In the genomic region with DNA sequence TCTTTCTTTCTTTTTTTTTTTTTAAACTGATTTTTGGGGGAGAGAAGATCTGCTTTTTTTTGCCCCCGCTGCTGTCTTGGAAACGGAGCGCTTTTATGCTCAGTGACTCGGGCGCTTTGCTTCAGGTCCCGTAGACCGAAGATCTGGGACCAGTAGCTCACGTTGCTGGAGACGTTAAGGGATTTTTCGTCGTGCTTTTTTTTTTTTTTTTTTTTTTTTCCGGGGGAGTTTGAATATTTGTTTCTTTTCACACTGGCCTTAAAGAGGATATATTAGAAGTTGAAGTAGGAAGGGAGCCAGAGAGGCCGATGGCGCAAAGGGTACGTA, we compare ENCODE assay signal across 8 cellular contexts. TPM values are rescaled to one million over a fixed set of nuclear protein-coding genes. Genes with fewer than 3 reads are reported as not detected.
A peak's percentile ranks its signal among the peaks of the same experiment; 100 is the strongest.
DNase-seq lines count a peak whose midpoint lies in the region; ATAC-seq and TF ChIP-seq lines count a peak whose summit lies in the region.

No MANE protein-coding gene starts in this region.

- H3K27me3 Mint-ChIP-seq in Caco-2 (ENCODE audit: insufficient read depth, unreplicated experiment) (no peaks in the 10 kb centered on the region), osteocyte (ENCODE audit: unreplicated experiment) (peaks cover 91% of the 10 kb centered on the region)

- ATAC-seq in HG03039 (IDR thresholded peaks at IDR 0.05; ENCODE audit: unreplicated experiment) = no peak

- peak overlapping the region; percentile 99 for H2AFZ ChIP-seq in OCI-LY7 (ENCODE audit: low read length)

- BruUV-seq in Caco-2 (replicated peaks; lab: Mats Ljungman, UMichigan) (no TSS peak), OCI-LY7 (replicated peaks; lab: Mats Ljungman, UMichigan) (no TSS peak)

- H3K27ac ChIP-seq in OCI-LY7 (ENCODE audit: low read depth, low read length, poor library complexity, severe bottlenecking) = peak overlapping the region; percentile 60
- peak overlapping the region; percentile 94 to 97 for H3K27ac ChIP-seq in esophagus (ENCODE audit: low read depth in 2 of 2, low read length in 1 of 2)

- CTCF ChIA-PET in Caco-2 (lab: Charles Lee) = interaction anchor here (0.6 to 0.7 kb wide), 3 partner anchors 320 to 1674 kb away, joined by 3 to 9 read pairs (median 4); no protein-coding TSS in a partner anchor
- CTCF ChIA-PET in OCI-LY7 (lab: Charles Lee; ENCODE audit: unreplicated experiment) = no interaction called here

- no peaks in the 10 kb centered on the region for H3K9me3 Mint-ChIP-seq in Caco-2 (ENCODE audit: unreplicated experiment)
- H3K9me3 Mint-ChIP-seq in osteocyte (ENCODE audit: unreplicated experiment) = no peaks in the 10 kb centered on the region

- intact Hi-C loops in Caco-2 (cut with micrococcal nuclease; ENCODE audit: unreplicated experiment) (loop anchor here (1.0 to 10.0 kb wide), 6 partner anchors 93 to 1599 kb away; a partner anchor contains a TSS), OCI-LY7 (cut with micrococcal nuclease; ENCODE audit: unreplicated experiment) (loop anchor here (2.0 to 10.0 kb wide), 4 partner anchors 129 to 1599 kb away; no protein-coding TSS in a partner anchor)

- H3K4me1 Mint-ChIP-seq in Caco-2 (ENCODE audit: low read depth, unreplicated experiment) (peaks cover 14% of the 10 kb centered on the region), osteocyte (ENCODE audit: unreplicated experiment) (peaks cover 38% of the 10 kb centered on the region)

- peaks cover 10% of the 10 kb centered on the region for H3K4me1 ChIP-seq in Caco-2
- H3K4me1 ChIP-seq in OCI-LY7 (ENCODE audit: insufficient read depth, low read length, poor library complexity, severe bottlenecking) = peaks cover 25% of the 10 kb centered on the region
- no peaks in the 10 kb centered on the region for H3K4me1 ChIP-seq in esophagus (ENCODE audit: control insufficient read depth in 2 of 2, insufficient read depth in 2 of 2, low read length in 1 of 2)

- H3K9me2 ChIP-seq in OCI-LY7 (ENCODE audit: insufficient read depth, low read length) = no peaks in the 10 kb centered on the region

- no peaks in the 10 kb centered on the region for H3K79me2 ChIP-seq in OCI-LY7 (ENCODE audit: insufficient read depth, low read depth, low read length)

- no peak for DNase-seq in Caco-2
- DNase-seq in OCI-LY7 (ENCODE audit: low spot score) = no peak
- DNase-seq in osteocyte (ENCODE audit: extremely low spot score, unreplicated experiment) = no peak
- no peak for DNase-seq in AG20443 (ENCODE audit: low spot score)
- no peak for DNase-seq in DMS153 (lab: John Stamatoyannopoulos, UW)
- DNase-seq in activated CD4-positive, alpha-beta T cell treated with anti-CD3 and anti-CD28 coated beads for 4 hours = no peak

- peaks cover 13% of the 10 kb centered on the region for H3K36me3 Mint-ChIP-seq in Caco-2 (ENCODE audit: insufficient read depth, unreplicated experiment)
- no peaks in the 10 kb centered on the region for H3K36me3 Mint-ChIP-seq in osteocyte (ENCODE audit: unreplicated experiment)

- no peaks in the 10 kb centered on the region for H4K20me1 ChIP-seq in OCI-LY7 (ENCODE audit: insufficient read depth, low read length)

- peak overlapping the region; percentile 81 for H3K4me3 Mint-ChIP-seq in Caco-2 (ENCODE audit: unreplicated experiment)
- H3K4me3 Mint-ChIP-seq in osteocyte (ENCODE audit: unreplicated experiment) = peak overlapping the region; percentile 97

- H3K9me3 ChIP-seq in Caco-2 = no peaks in the 10 kb centered on the region
- no peaks in the 10 kb centered on the region for H3K9me3 ChIP-seq in OCI-LY7 (ENCODE audit: low read length)
- H3K9me3 ChIP-seq in esophagus (ENCODE audit: control insufficient read depth in 2 of 2, insufficient read depth in 1 of 2, low read depth in 1 of 2, low read length in 1 of 2) = no peaks in the 10 kb centered on the region

- H3K27ac Mint-ChIP-seq in Caco-2 (ENCODE audit: unreplicated experiment) (peak overlapping the region; percentile 82), osteocyte (ENCODE audit: unreplicated experiment) (no peak overlapping the region)

- 2 to 3% methylated on average over 15 of the region's 15 CpGs for WGBS in esophagus, 2 donors

- H3K36me3 ChIP-seq in Caco-2 (ENCODE audit: control insufficient read depth, insufficient read depth, low read length) (no peaks in the 10 kb centered on the region), OCI-LY7 (ENCODE audit: insufficient read depth, low read length) (no peaks in the 10 kb centered on the region), esophagus (ENCODE audit: control insufficient read depth in 2 of 2, insufficient read depth in 2 of 2, low read length in 1 of 2) (no peaks in the 10 kb centered on the region)

- H3K4me3 ChIP-seq in Caco-2 (ENCODE audit: low read depth, low read length) (peak overlapping the region; percentile 75), OCI-LY7 (ENCODE audit: low read depth, low read length, poor library complexity, severe bottlenecking) (peak overlapping the region; percentile 77), esophagus (ENCODE audit: low read depth in 1 of 2, low read length in 2 of 2) (peak overlapping the region; percentile 68 to 85)

- TF ChIP-seq CTCF in Caco-2 (IDR thresholded peaks at IDR 0.05; ENCODE audit: insufficient read depth in 1 of 2, low read depth in 1 of 2, low read length in 1 of 2, severe bottlenecking in 1 of 2, unreplicated experiment in 1 of 2) (no peak), OCI-LY7 (conservative IDR thresholded peaks at IDR 0.05; ENCODE audit: low read length) (0 out of 2 replicates have a peak, but pooled peaks have one; percentile 22), osteocyte (IDR thresholded peaks at IDR 0.05) (no peak)

- POLR2A ChIA-PET in Caco-2 (lab: Charles Lee) = interaction anchor here (0.6 to 0.7 kb wide), 4 partner anchors 184 to 1684 kb away, joined by 5 to 13 read pairs (median 8); no protein-coding TSS in a partner anchor
- POLR2A ChIA-PET in OCI-LY7 (lab: Charles Lee) = interaction anchor here (0.6 to 1.5 kb wide), 2 partner anchors 16 to 1198 kb away, joined by 3 to 5 read pairs; no protein-coding TSS in a partner anchor

- peak overlapping the region; percentile 93 for H3K4me2 ChIP-seq in OCI-LY7 (ENCODE audit: low read length)

- H3K27me3 ChIP-seq in Caco-2 (replicated peaks; ENCODE audit: control insufficient read depth, insufficient read depth, low read length) (no peaks in the 10 kb centered on the region), esophagus (ENCODE audit: control insufficient read depth in 1 of 2, insufficient read depth in 2 of 2, low read length in 2 of 2) (no peaks in the 10 kb centered on the region)

RNA-seq across cellular contexts. Expression of a gene that starts 0.6 kb away (rescaled TPM):
- 7.4 and 10.5 TPM in 2 replicates for total RNA-seq in Caco-2 (2022)
- 5.4 and 14.3 TPM in 2 replicates for total RNA-seq in OCI-LY7 (2014; rRNA removed; shearing (Covaris generic))
- total RNA-seq in OCI-LY7 (2022) = 6.1 and 7.3 TPM in 2 replicates
- 10 to 100 TPM; 16.8 to 30.4 TPM for polyA plus RNA-seq in esophagus
- total RNA-seq in osteocyte = 0.86 and 0.91 TPM in 2 replicates
